ENCODE assay signal across 1 cellular context in genomic region chr1:93672477-93673158, GRCh38.
TF ChIP-seq lines count a peak whose summit lies in the region.

No MANE protein-coding gene starts in this region.

TF ChIP-seq in GM23338, 12 proteins besides CTCF, POLR2A, EP300 and RAD21 (continued from another document):
- TF ChIP-seq ZNF462 (CRISPR knock-in tag; IDR thresholded peaks at IDR 0.05) (no peak), ETS1 (IDR thresholded peaks at IDR 0.05) (no peak), JUNB (IDR thresholded peaks at IDR 0.05; ENCODE audit: unreplicated experiment) (no peak), ZNF114 (CRISPR knock-in tag; IDR thresholded peaks at IDR 0.05) (no peak), STAT1 (IDR thresholded peaks at IDR 0.05; ENCODE audit: unreplicated experiment) (no peak), ZNF331 (CRISPR knock-in tag; IDR thresholded peaks at IDR 0.05; ENCODE audit: low read depth) (no peak), NANOG (IDR thresholded peaks at IDR 0.05; ENCODE audit: borderline replicate concordance) (no peak), CREB1 (CRISPR knock-in tag; IDR thresholded peaks at IDR 0.05; ENCODE audit: low read depth) (no peak), EZH2 (IDR thresholded peaks at IDR 0.05; ENCODE audit: low read depth, unreplicated experiment) (no peak), REST (IDR thresholded peaks at IDR 0.05; ENCODE audit: unreplicated experiment) (no peak)
